3 cellular contexts compared by ENCODE assay signal in genomic region chr14:101483829-101484228, GRCh38.
"Had no signal": no experiment of that assay in that cellular context is flagged by ENCODE, and none has a peak within 500 bp of the region (broad histone marks: within the 10 kb centered on the region; RNA-seq: fewer than 3 reads in every experiment).

No MANE protein-coding gene starts in this region.

- ATAC-seq: GM12878 had no signal

- DNase-seq: GDM1, GF-D8 had no signal

- H3K4me3 ChIP-seq: GM12878 had no signal
